Comparison of ENCODE assay signal across 9 cellular contexts in genomic region chr22:22410121-22410520, GRCh38.
A peak's percentile ranks its signal among the peaks of the same experiment; 100 is the strongest.
DNase-seq lines count a peak whose midpoint lies in the region; ATAC-seq, FAIRE-seq and TF ChIP-seq lines count a peak whose summit lies in the region.
"Had no signal": no experiment of that assay in that cellular context is flagged by ENCODE, and none has a peak within 500 bp of the region (broad histone marks: within the 10 kb centered on the region; RNA-seq: fewer than 3 reads in every experiment).

No MANE protein-coding gene starts in this region.

- no peak for TF ChIP-seq CTCF in breast epithelium (IDR thresholded peaks at IDR 0.05)
- no peak for TF ChIP-seq CTCF in D721Med (IDR thresholded peaks at IDR 0.05; ENCODE audit: insufficient read depth, missing control alignments)

- no peak overlapping the region for H3K4me3 ChIP-seq in breast epithelium

- no peak for FAIRE-seq in D721Med (lab: Jason Lieb, UNC)

- H3K4me1 ChIP-seq in breast epithelium: no peaks in the 10 kb centered on the region

- H3K9me3 ChIP-seq in breast epithelium: no peaks in the 10 kb centered on the region

- ATAC-seq in GM21423 (IDR thresholded peaks at IDR 0.05; ENCODE audit: unreplicated experiment) (peak; percentile 64), GM19351 (IDR thresholded peaks at IDR 0.05; ENCODE audit: unreplicated experiment) (no peak)

- intact Hi-C loops in breast epithelium (cut with DNase I; ENCODE audit: low total_unique reads): loop anchor here (5.0 kb wide), 1 partner anchor 418 kb away; no protein-coding TSS in a partner anchor

- TF ChIP-seq POLR2A in breast epithelium (IDR thresholded peaks at IDR 0.05): no peak

- H3K27ac ChIP-seq in breast epithelium: no peak overlapping the region

- H3K36me3 ChIP-seq in breast epithelium: no peaks in the 10 kb centered on the region

- H3K27me3 ChIP-seq in breast epithelium: no peaks in the 10 kb centered on the region

- DNase-seq in NCI-H82 (lab: John Stamatoyannopoulos, UW): peak; percentile 84
- peak; percentile 49 for DNase-seq in germinal center (ENCODE audit: low spot score)
- peak; percentile 25 for DNase-seq in stromal cell of bone marrow (ENCODE audit: low read depth)
- DNase-seq in breast epithelium (ENCODE audit: low spot score in 2 of 2): no peak
- no peak for DNase-seq in D721Med (ENCODE audit: insufficient read length, low spot score)
- DNase-seq: activated CD4-positive, alpha-beta T cell treated with anti-CD3 and anti-CD28 coated beads, Interleukin-2, amount 10 ng/mL, durations not matched to agents 7 days and 5 days; NCI-H2029 treated with DMSO at 0.1 percent for 48 hours had no signal

Comparison
In these comparisons a context has a peak if more than half of its experiments do, and no peak if none do; other contexts are left out.
1. DNase-seq: peak in NCI-H82 (single experiment), germinal center (single experiment) and stromal cell of bone marrow (single experiment); none in breast epithelium (0 of 2) and D721Med (single experiment).